In the genomic region with DNA sequence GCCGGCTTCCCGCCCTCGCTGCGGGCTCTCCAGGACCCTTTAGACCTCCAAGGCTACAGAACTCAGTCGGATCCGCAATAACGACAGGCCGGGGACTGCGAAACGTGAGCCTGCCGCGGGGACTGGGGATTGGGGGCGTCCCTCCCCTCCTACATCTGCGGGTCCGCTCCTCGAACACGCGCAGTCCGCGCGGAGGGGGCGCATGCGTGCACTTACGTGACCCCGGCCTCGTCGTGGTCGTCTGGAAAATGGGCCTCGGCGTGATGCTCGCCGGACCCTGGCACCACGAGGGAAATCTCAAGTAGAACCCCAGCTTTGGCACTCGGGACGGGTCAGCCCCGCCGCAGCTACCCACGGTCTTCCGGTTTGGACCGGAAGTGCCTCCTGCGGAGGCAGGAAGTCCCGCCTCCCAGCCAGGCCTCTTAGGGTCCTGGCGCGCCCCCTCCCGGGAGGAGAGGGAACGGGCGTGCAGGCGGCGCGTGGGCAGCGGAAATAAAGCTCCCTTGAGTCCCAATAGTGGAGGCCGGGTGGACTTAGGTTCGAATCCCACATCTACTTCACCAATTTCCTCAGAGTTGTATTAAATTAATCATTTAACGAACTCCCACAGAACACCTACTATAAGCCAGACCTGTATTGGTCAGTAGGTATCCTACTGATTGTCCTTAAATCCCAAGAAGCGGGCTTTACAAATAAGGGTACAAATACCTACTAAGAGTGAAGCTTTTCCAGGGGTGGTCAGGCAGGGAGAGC, we compare ENCODE assay signal across 1 cellular context.
TF ChIP-seq lines count a peak whose summit lies in the region.

A gene with protein sequence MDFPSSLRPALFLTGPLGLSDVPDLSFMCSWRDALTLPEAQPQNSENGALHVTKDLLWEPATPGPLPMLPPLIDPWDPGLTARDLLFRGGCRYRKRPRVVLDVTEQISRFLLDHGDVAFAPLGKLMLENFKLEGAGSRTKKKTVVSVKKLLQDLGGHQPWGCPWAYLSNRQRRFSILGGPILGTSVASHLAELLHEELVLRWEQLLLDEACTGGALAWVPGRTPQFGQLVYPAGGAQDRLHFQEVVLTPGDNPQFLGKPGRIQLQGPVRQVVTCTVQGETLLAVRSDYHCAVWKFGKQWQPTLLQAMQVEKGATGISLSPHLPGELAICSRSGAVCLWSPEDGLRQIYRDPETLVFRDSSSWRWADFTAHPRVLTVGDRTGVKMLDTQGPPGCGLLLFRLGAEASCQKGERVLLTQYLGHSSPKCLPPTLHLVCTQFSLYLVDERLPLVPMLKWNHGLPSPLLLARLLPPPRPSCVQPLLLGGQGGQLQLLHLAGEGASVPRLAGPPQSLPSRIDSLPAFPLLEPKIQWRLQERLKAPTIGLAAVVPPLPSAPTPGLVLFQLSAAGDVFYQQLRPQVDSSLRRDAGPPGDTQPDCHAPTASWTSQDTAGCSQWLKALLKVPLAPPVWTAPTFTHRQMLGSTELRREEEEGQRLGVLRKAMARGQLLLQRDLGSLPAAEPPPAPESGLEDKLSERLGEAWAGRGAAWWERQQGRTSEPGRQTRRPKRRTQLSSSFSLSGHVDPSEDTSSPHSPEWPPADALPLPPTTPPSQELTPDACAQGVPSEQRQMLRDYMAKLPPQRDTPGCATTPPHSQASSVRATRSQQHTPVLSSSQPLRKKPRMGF (minus strand): TSS at position 373 of the 753 bp plus-strand sequence. CDS start 2,069 bp downstream, outside the sequence.

TF ChIP-seq in IMR-90, 13 proteins besides CTCF, POLR2A, EP300 and RAD21 (continued from another document):
- TF ChIP-seq, protein P1, sequence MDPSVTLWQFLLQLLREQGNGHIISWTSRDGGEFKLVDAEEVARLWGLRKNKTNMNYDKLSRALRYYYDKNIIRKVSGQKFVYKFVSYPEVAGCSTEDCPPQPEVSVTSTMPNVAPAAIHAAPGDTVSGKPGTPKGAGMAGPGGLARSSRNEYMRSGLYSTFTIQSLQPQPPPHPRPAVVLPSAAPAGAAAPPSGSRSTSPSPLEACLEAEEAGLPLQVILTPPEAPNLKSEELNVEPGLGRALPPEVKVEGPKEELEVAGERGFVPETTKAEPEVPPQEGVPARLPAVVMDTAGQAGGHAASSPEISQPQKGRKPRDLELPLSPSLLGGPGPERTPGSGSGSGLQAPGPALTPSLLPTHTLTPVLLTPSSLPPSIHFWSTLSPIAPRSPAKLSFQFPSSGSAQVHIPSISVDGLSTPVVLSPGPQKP (IDR thresholded peaks at IDR 0.05; ENCODE audit: borderline replicate concordance, low read depth, low read length): no peak
- TF ChIP-seq SMC3 (IDR thresholded peaks at IDR 0.05; ENCODE audit: low read depth, low read length) (peak; percentile 74), RCOR1 (IDR thresholded peaks at IDR 0.05; ENCODE audit: insufficient replicate concordance, low read length) (peak; percentile 95)
